8 cellular contexts compared by ENCODE assay signal in genomic region chr12:93569301-93569655, GRCh38. TPM values are rescaled to one million over a fixed set of nuclear protein-coding genes. Genes with fewer than 3 reads are reported as not detected.
DNase-seq lines count a peak whose midpoint lies in the region; ATAC-seq lines count a peak whose summit lies in the region.

No MANE protein-coding gene starts in this region.

- H3K27me3 Mint-ChIP-seq in activated CD8-positive, alpha-beta memory T cell treated with anti-CD3 and anti-CD28 coated beads, Interleukin-2, amount 10 ng/mL, durations not matched to agents 7 days and 5 days = peaks cover 18% of the 10 kb centered on the region
- peaks cover 2% of the 10 kb centered on the region for H3K27me3 Mint-ChIP-seq in activated CD4-positive, alpha-beta memory T cell treated with anti-CD3 and anti-CD28 coated beads, Interleukin-2, amount 10 ng/mL, durations not matched to agents 7 days and 5 days
- H3K27me3 Mint-ChIP-seq in immature natural killer cell (ENCODE audit: low read depth in 3 of 3) = peaks cover 5 to 17% (median 7%) of the 10 kb centered on the region in 3 donors

- H3K4me1 ChIP-seq in thymus (ENCODE audit: control insufficient read depth, insufficient read depth, low read length) = peaks cover 15% of the 10 kb centered on the region

- H3K9me3 ChIP-seq in thymus (ENCODE audit: control insufficient read depth) = peaks cover 2% of the 10 kb centered on the region

- H3K4me3 Mint-ChIP-seq in activated CD8-positive, alpha-beta memory T cell treated with anti-CD3 and anti-CD28 coated beads, Interleukin-2, amount 10 ng/mL, durations not matched to agents 7 days and 5 days = peak overlapping the region; percentile 85
- H3K4me3 Mint-ChIP-seq in activated CD4-positive, alpha-beta memory T cell treated with anti-CD3 and anti-CD28 coated beads, Interleukin-2, amount 10 ng/mL, durations not matched to agents 7 days and 5 days = peak overlapping the region; percentile 83
- H3K4me3 Mint-ChIP-seq in immature natural killer cell = peak overlapping the region; percentile 87 to 98 (median 97)

- no peak overlapping the region for H3K27ac ChIP-seq in thymus (ENCODE audit: low read depth)

- 15% methylated on average over 6 of the region's 6 CpGs for WGBS in thymus

- H3K4me1 Mint-ChIP-seq in activated CD8-positive, alpha-beta memory T cell treated with anti-CD3 and anti-CD28 coated beads, Interleukin-2, amount 10 ng/mL, durations not matched to agents 7 days and 5 days = peaks cover 24% of the 10 kb centered on the region
- peaks cover 34% of the 10 kb centered on the region for H3K4me1 Mint-ChIP-seq in activated CD4-positive, alpha-beta memory T cell treated with anti-CD3 and anti-CD28 coated beads, Interleukin-2, amount 10 ng/mL, durations not matched to agents 7 days and 5 days
- H3K4me1 Mint-ChIP-seq in immature natural killer cell = peaks cover 25 to 27% of the 10 kb centered on the region in 2 donors

- H3K36me3 ChIP-seq in thymus (ENCODE audit: control insufficient read depth, insufficient read depth) = no peaks in the 10 kb centered on the region

- CTCF ChIA-PET in activated CD8-positive, alpha-beta memory T cell treated with anti-CD3 and anti-CD28 coated beads, Interleukin-2, amount 10 ng/mL, durations not matched to agents 7 days and 5 days (lab: Charles Lee) = interaction anchor here (0.7 to 6.1 kb wide), 25 partner anchors 9 to 582 kb away, joined by 3 to 105 read pairs (median 4); no protein-coding TSS in a partner anchor
- CTCF ChIA-PET in activated CD4-positive, alpha-beta memory T cell treated with anti-CD3 and anti-CD28 coated beads, Interleukin-2, amount 10 ng/mL, durations not matched to agents 7 days and 5 days (lab: Charles Lee) = interaction anchor here (0.7 to 10.1 kb wide), 29 partner anchors 12 to 582 kb away, joined by 3 to 178 read pairs (median 4); partner anchors contain the start of gene CRADD

- no peak for DNase-seq in activated CD8-positive, alpha-beta memory T cell treated with anti-CD3 and anti-CD28 coated beads, Interleukin-2, amount 10 ng/mL, durations not matched to agents 7 days and 5 days
- DNase-seq in activated CD8-positive, alpha-beta memory T cell treated with anti-CD3 and anti-CD28 coated beads for 24 hours = no peak
- DNase-seq in activated CD4-positive, alpha-beta memory T cell treated with anti-CD3 and anti-CD28 coated beads, Interleukin-2, amount 10 ng/mL, durations not matched to agents 7 days and 5 days = no peak
- DNase-seq in immature natural killer cell = no peak
- DNase-seq in stimulated activated CD4-positive, alpha-beta T cell treated with anti-CD3 and anti-CD28 coated beads, Interleukin-12 subunit alpha, Interleukin-12 subunit beta, amount 100 ng/mL, for 4 hours = no peak

- peak overlapping the region; percentile 67 for H3K4me3 ChIP-seq in thymus (ENCODE audit: low read length)

- peaks cover 11% of the 10 kb centered on the region for H3K36me3 Mint-ChIP-seq in activated CD8-positive, alpha-beta memory T cell treated with anti-CD3 and anti-CD28 coated beads, Interleukin-2, amount 10 ng/mL, durations not matched to agents 7 days and 5 days
- H3K36me3 Mint-ChIP-seq in activated CD4-positive, alpha-beta memory T cell treated with anti-CD3 and anti-CD28 coated beads, Interleukin-2, amount 10 ng/mL, durations not matched to agents 7 days and 5 days (ENCODE audit: low read depth) = peaks cover 38% of the 10 kb centered on the region
- H3K36me3 Mint-ChIP-seq in immature natural killer cell = peaks cover 13 to 22% (median 18%) of the 10 kb centered on the region in 3 donors

- peak overlapping the region; percentile 81 for H3K27ac Mint-ChIP-seq in activated CD8-positive, alpha-beta memory T cell treated with anti-CD3 and anti-CD28 coated beads, Interleukin-2, amount 10 ng/mL, durations not matched to agents 7 days and 5 days
- H3K27ac Mint-ChIP-seq in activated CD4-positive, alpha-beta memory T cell treated with anti-CD3 and anti-CD28 coated beads, Interleukin-2, amount 10 ng/mL, durations not matched to agents 7 days and 5 days = peak overlapping the region; percentile 90
- peak overlapping the region; percentile 9 to 94 (median 90) for H3K27ac Mint-ChIP-seq in immature natural killer cell

- H3K9me3 Mint-ChIP-seq in activated CD8-positive, alpha-beta memory T cell treated with anti-CD3 and anti-CD28 coated beads, Interleukin-2, amount 10 ng/mL, durations not matched to agents 7 days and 5 days (ENCODE audit: low read depth) = no peaks in the 10 kb centered on the region
- H3K9me3 Mint-ChIP-seq in activated CD4-positive, alpha-beta memory T cell treated with anti-CD3 and anti-CD28 coated beads, Interleukin-2, amount 10 ng/mL, durations not matched to agents 7 days and 5 days = no peaks in the 10 kb centered on the region
- peaks cover 0 to 1% (median 0%) of the 10 kb centered on the region in 6 donors for H3K9me3 Mint-ChIP-seq in immature natural killer cell

- ATAC-seq in activated CD8-positive, alpha-beta memory T cell treated with anti-CD3 and anti-CD28 coated beads, Interleukin-2, amount 10 ng/mL, durations not matched to agents 7 days and 5 days = no peak
- ATAC-seq in GM21526 (IDR thresholded peaks at IDR 0.05; ENCODE audit: low FRiP score, unreplicated experiment) (no peak), GM18519 (IDR thresholded peaks at IDR 0.05; ENCODE audit: low FRiP score, unreplicated experiment) (no peak)

- H3K27me3 ChIP-seq in thymus (ENCODE audit: control insufficient read depth, insufficient read depth) = peaks cover 39% of the 10 kb centered on the region

- POLR2A ChIA-PET in activated CD4-positive, alpha-beta memory T cell treated with anti-CD3 and anti-CD28 coated beads, Interleukin-2, amount 10 ng/mL, durations not matched to agents 7 days and 5 days (lab: Charles Lee) = interaction anchor here (1.0 to 3.2 kb wide), 11 partner anchors 23 to 532 kb away, joined by 3 to 36 read pairs (median 6); partner anchors contain the start of gene CRADD

RNA-seq across cellular contexts. Expression of gene SOCS2, which starts 3.2 kb away (rescaled TPM):
- total RNA-seq in activated CD8-positive, alpha-beta memory T cell treated with anti-CD3 and anti-CD28 coated beads, Interleukin-2, amount 10 ng/mL, durations not matched to agents 7 days and 5 days = 10 to 100 TPM; 24.6 to 33.9 TPM
- total RNA-seq in activated CD4-positive, alpha-beta memory T cell treated with anti-CD3 and anti-CD28 coated beads, Interleukin-2, amount 10 ng/mL, durations not matched to agents 7 days and 5 days = 10 to 100 TPM; 44.3 to 47.3 TPM
- 10 to 100 TPM; 20.2 to 28.8 (median 25.9) TPM for polyA plus RNA-seq in immature natural killer cell
- polyA plus RNA-seq in thymus = 48.8 TPM
